10 cellular contexts compared by ENCODE assay signal in genomic region chr10:35420827-35421552, GRCh38.
DNase-seq lines count a peak whose midpoint lies in the region; ATAC-seq, FAIRE-seq and TF ChIP-seq lines count a peak whose summit lies in the region.
"Had no signal": no experiment of that assay in that cellular context is flagged by ENCODE, and none has a peak within 500 bp of the region (broad histone marks: within the 10 kb centered on the region; RNA-seq: fewer than 3 reads in every experiment).

No MANE protein-coding gene starts in this region.

- peak overlapping the region; percentile 88 for H3K9ac ChIP-seq in smooth muscle cell (ENCODE audit: low read depth)

- H3K4me1 ChIP-seq in smooth muscle cell (ENCODE audit: low read depth), result peaks cover 31% of the 10 kb centered on the region
- H3K4me1 ChIP-seq in aorta (ENCODE audit: control insufficient read depth in 1 of 2, insufficient read depth in 2 of 2, low read length in 2 of 2), result peaks cover 0 to 2% of the 10 kb centered on the region in 2 donors

- H3K27me3 ChIP-seq in layer of hippocampus (ENCODE audit: control insufficient read depth, insufficient read depth, low read length), result no peaks in the 10 kb centered on the region
- H3K27me3 ChIP-seq in smooth muscle cell (ENCODE audit: low read depth), result no peaks in the 10 kb centered on the region
- H3K27me3 ChIP-seq in aorta (ENCODE audit: control insufficient read depth in 1 of 2, insufficient read depth in 2 of 2, low read length in 1 of 2), result no peaks in the 10 kb centered on the region

- H3K79me2 ChIP-seq in smooth muscle cell (ENCODE audit: low read depth), result peaks cover 82% of the 10 kb centered on the region

- H3K4me1 Mint-ChIP-seq in brain, result peaks cover 97% of the 10 kb centered on the region

- H3K36me3 Mint-ChIP-seq in brain, result no peaks in the 10 kb centered on the region

- H3K36me3 ChIP-seq in smooth muscle cell (ENCODE audit: low read depth) (no peaks in the 10 kb centered on the region), aorta (ENCODE audit: control insufficient read depth in 1 of 2, insufficient read depth in 2 of 2, low read length in 1 of 2) (no peaks in the 10 kb centered on the region)

- peak; percentile 13 for FAIRE-seq in HTR-8/SVneo (lab: Jason Lieb, UNC)
- FAIRE-seq in GM12892 (lab: Jason Lieb, UNC), result no peak

- H4K20me1 ChIP-seq in smooth muscle cell (ENCODE audit: low read depth), result peaks cover 52% of the 10 kb centered on the region

- peak overlapping the region; percentile 59 for H3K27ac ChIP-seq in layer of hippocampus (ENCODE audit: low read depth, low read length)
- peak overlapping the region; percentile 98 for H3K27ac ChIP-seq in smooth muscle cell (ENCODE audit: low read depth)
- peak overlapping the region in 1 of 2 donors; percentile 90 for H3K27ac ChIP-seq in aorta (ENCODE audit: low read depth in 1 of 2, low read length in 2 of 2)

- 64% methylated on average over 11 of the region's 11 CpGs for WGBS in smooth muscle cell (ENCODE audit: low lambda C conversion rate)
- 72 to 74% methylated on average over 11 of the region's 11 CpGs for WGBS in aorta, 2 donors

- TF ChIP-seq CTCF in brain (conservative IDR thresholded peaks at IDR 0.05) (no peak), smooth muscle cell (IDR thresholded peaks at IDR 0.05; ENCODE audit: borderline replicate concordance, insufficient read depth, poor library complexity, severe bottlenecking) (no peak)

- no peak for ATAC-seq in aorta (ENCODE audit: low FRiP score)
- ATAC-seq in HG03565 (IDR thresholded peaks at IDR 0.05; ENCODE audit: unreplicated experiment), result no peak
- ATAC-seq: CD8-positive, alpha-beta T cell had no signal

- no peaks in the 10 kb centered on the region for H3K9me3 ChIP-seq in smooth muscle cell (replicated peaks; ENCODE audit: low read depth)
- no peaks in the 10 kb centered on the region for H3K9me3 ChIP-seq in aorta (ENCODE audit: control insufficient read depth, low read length)

- TF ChIP-seq POLR2A in GM12892 (IDR thresholded peaks at IDR 0.05; ENCODE audit: low read depth, low read length), result no peak

- H3F3A ChIP-seq in smooth muscle cell (ENCODE audit: low read depth), result peaks cover 8% of the 10 kb centered on the region

- H2AFZ ChIP-seq in smooth muscle cell (ENCODE audit: low read depth), result no peak overlapping the region

- no peaks in the 10 kb centered on the region for H3K9me3 Mint-ChIP-seq in brain
- H3K9me3 Mint-ChIP-seq: CD8-positive, alpha-beta T cell had no signal

- no peak overlapping the region for H3K4me3 ChIP-seq in smooth muscle cell
- H3K4me3 ChIP-seq in aorta (ENCODE audit: low read length in 2 of 2), result no peak overlapping the region

- DNase-seq in HTR-8/SVneo (ENCODE audit: insufficient read length, low spot score) (no peak), smooth muscle cell (lab: John Stamatoyannopoulos, UW; ENCODE audit: unreplicated experiment) (no peak), GM03348 (ENCODE audit: low spot score) (no peak), aorta (no peak), GM12892 (ENCODE audit: insufficient read length) (no peak)
- DNase-seq: activated naive CD4-positive, alpha-beta T cell treated with Interleukin-2 at 50 U/mL for 16 hours; CD8-positive, alpha-beta T cell had no signal

- peak overlapping the region; percentile 55 to 89 (median 77) for H3K27ac Mint-ChIP-seq in brain
- H3K27ac Mint-ChIP-seq: CD8-positive, alpha-beta T cell had no signal

- peaks cover 4% of the 10 kb centered on the region for H3K27me3 Mint-ChIP-seq in brain

- H3K4me2 ChIP-seq in smooth muscle cell, result peak overlapping the region; percentile 81

- H3K4me3 Mint-ChIP-seq in brain, result peak overlapping the region; percentile 1 to 68 (median 26)
- H3K4me3 Mint-ChIP-seq: CD8-positive, alpha-beta T cell had no signal

- intact Hi-C loops in aorta (cut with DNase I), result no loop called here
